ENCODE assay signal across 15 cellular contexts in genomic region chr3:5278666-5279065, GRCh38.
A peak's percentile ranks its signal among the peaks of the same experiment; 100 is the strongest.
DNase-seq lines count a peak whose midpoint lies in the region; ATAC-seq and TF ChIP-seq lines count a peak whose summit lies in the region.
"Had no signal": no experiment of that assay in that cellular context is flagged by ENCODE, and none has a peak within 500 bp of the region (broad histone marks: within the 10 kb centered on the region; RNA-seq: fewer than 3 reads in every experiment).

No MANE protein-coding gene starts in this region.

- no peak overlapping the region for H4K8ac ChIP-seq in trophoblast cell (ENCODE audit: low read depth, low read length)

- H3K9me3 Mint-ChIP-seq in activated CD4-positive, alpha-beta T cell treated with anti-CD3 and anti-CD28 coated beads, Interleukin-2, amount 10 ng/mL, durations not matched to agents 24 days and 14 days, result peaks cover 4% of the 10 kb centered on the region

- H3K27ac ChIP-seq in PC-3 (ENCODE audit: low read length) (no peak overlapping the region), esophagus muscularis mucosa (replicated peaks in 1 of 4) (no peak overlapping the region), trophoblast cell (ENCODE audit: low read depth, low read length) (no peak overlapping the region), upper lobe of left lung (no peak overlapping the region)
- H3K27ac ChIP-seq: BLaER1 treated with 17β-estradiol and CSF1 and Interleukin-3, amounts not matched to agents 10 nM and 100 nM; GM23248; HL-60 had no signal

- no peaks in the 10 kb centered on the region for H3K36me3 Mint-ChIP-seq in activated CD4-positive, alpha-beta T cell treated with anti-CD3 and anti-CD28 coated beads, Interleukin-2, amount 10 ng/mL, durations not matched to agents 24 days and 14 days (ENCODE audit: low read depth)
- H3K36me3 Mint-ChIP-seq: CD4-positive, CD25-positive, alpha-beta regulatory T cell had no signal

- H3K4me2 ChIP-seq in PC-3 (ENCODE audit: low read length) (no peak overlapping the region), trophoblast cell (ENCODE audit: low read length) (no peak overlapping the region)
- H3K4me2 ChIP-seq: BLaER1 treated with 17β-estradiol and CSF1 and Interleukin-3, amounts not matched to agents 10 nM and 100 nM had no signal

- 0 out of 2 replicates have a peak, but pooled peaks cover 2% of the 10 kb centered on the region for H3K36me3 ChIP-seq in PC-3 (ENCODE audit: low read depth, low read length)
- no peaks in the 10 kb centered on the region for H3K36me3 ChIP-seq in esophagus muscularis mucosa
- no peaks in the 10 kb centered on the region for H3K36me3 ChIP-seq in trophoblast cell (ENCODE audit: control insufficient read depth in 1 of 2, insufficient read depth in 2 of 2, low read length in 2 of 2)
- H3K36me3 ChIP-seq in upper lobe of left lung, result no peaks in the 10 kb centered on the region
- H3K36me3 ChIP-seq: BLaER1 treated with 17β-estradiol and CSF1 and Interleukin-3, amounts not matched to agents 10 nM and 100 nM had no signal

- H3K9ac ChIP-seq in PC-3 (ENCODE audit: low read length) (no peak overlapping the region), trophoblast cell (ENCODE audit: low read length) (peak overlapping the region; percentile 47)
- H3K9ac ChIP-seq: BLaER1 treated with 17β-estradiol and CSF1 and Interleukin-3, amounts not matched to agents 10 nM and 100 nM; GM23248 had no signal

- H3K27me3 ChIP-seq in PC-3 (ENCODE audit: low read length) (no peaks in the 10 kb centered on the region), esophagus muscularis mucosa (no peaks in the 10 kb centered on the region), trophoblast cell (ENCODE audit: insufficient read depth, low read length) (no peaks in the 10 kb centered on the region), upper lobe of left lung (no peaks in the 10 kb centered on the region)
- H3K27me3 ChIP-seq: BLaER1 treated with 17β-estradiol and CSF1 and Interleukin-3, amounts not matched to agents 10 nM and 100 nM had no signal

- no peaks in the 10 kb centered on the region for H3K9me2 ChIP-seq in PC-3 (replicated peaks; ENCODE audit: low read length)

- H3K14ac ChIP-seq in trophoblast cell (ENCODE audit: low read length), result no peak overlapping the region

- DNase-seq in EH (ENCODE audit: low read depth) (peak; percentile 14), PC-3 (peak; percentile 64), esophagus muscularis mucosa (ENCODE audit: extremely low spot score) (peak; percentile 42), trophoblast cell (peak in 1 of 2 donors; percentile 29), upper lobe of left lung (no peak)
- DNase-seq in activated CD4-positive, alpha-beta T cell treated with anti-CD3 and anti-CD28 coated beads, Interleukin-2, amount 10 ng/mL, durations not matched to agents 24 days and 14 days, result no peak
- DNase-seq: 8988T; Calu3; CD4-positive, CD25-positive, alpha-beta regulatory T cell; DMS 273 treated with DMSO at 0.1 percent for 48 hours; GM23248 had no signal

- no peak for TF ChIP-seq CTCF in PC-3 (conservative IDR thresholded peaks at IDR 0.05; ENCODE audit: low read depth, low read length)
- no peak for TF ChIP-seq CTCF in esophagus muscularis mucosa (IDR thresholded peaks at IDR 0.05)
- no peak for TF ChIP-seq CTCF in upper lobe of left lung (IDR thresholded peaks at IDR 0.05)

- H3K4ac ChIP-seq in trophoblast cell (ENCODE audit: low read depth, low read length), result no peak overlapping the region

- H2AFZ ChIP-seq in PC-3 (ENCODE audit: low read length), result no peak overlapping the region
- H2AFZ ChIP-seq in trophoblast cell (ENCODE audit: insufficient read depth, low read length, poor library complexity), result no peak overlapping the region
- H2AFZ ChIP-seq: GM23248 had no signal

- ATAC-seq in PC-3 (no peak), upper lobe of left lung (ENCODE audit: low FRiP score in 2 of 2) (no peak), HG02759 (IDR thresholded peaks at IDR 0.05; ENCODE audit: unreplicated experiment) (no peak)
- ATAC-seq: GM12878 had no signal

- H3K4me1 Mint-ChIP-seq in activated CD4-positive, alpha-beta T cell treated with anti-CD3 and anti-CD28 coated beads, Interleukin-2, amount 10 ng/mL, durations not matched to agents 24 days and 14 days, result no peaks in the 10 kb centered on the region
- H3K4me1 Mint-ChIP-seq: CD4-positive, CD25-positive, alpha-beta regulatory T cell had no signal

- no peaks in the 10 kb centered on the region for H3F3A ChIP-seq in PC-3 (ENCODE audit: low read length, unreplicated experiment)

- no peak overlapping the region for H3K18ac ChIP-seq in trophoblast cell (ENCODE audit: low read length)

- no peak overlapping the region for H3K27ac Mint-ChIP-seq in activated CD4-positive, alpha-beta T cell treated with anti-CD3 and anti-CD28 coated beads, Interleukin-2, amount 10 ng/mL, durations not matched to agents 24 days and 14 days
- H3K27ac Mint-ChIP-seq: CD4-positive, CD25-positive, alpha-beta regulatory T cell had no signal

- TF ChIP-seq POLR2A in esophagus muscularis mucosa (IDR thresholded peaks at IDR 0.05; ENCODE audit: low read depth) (no peak), upper lobe of left lung (IDR thresholded peaks at IDR 0.05) (no peak)

- H4K91ac ChIP-seq in trophoblast cell (ENCODE audit: low read depth, low read length), result no peak overlapping the region

- no peak overlapping the region for H3K4me3 Mint-ChIP-seq in activated CD4-positive, alpha-beta T cell treated with anti-CD3 and anti-CD28 coated beads, Interleukin-2, amount 10 ng/mL, durations not matched to agents 24 days and 14 days
- H3K4me3 Mint-ChIP-seq: CD4-positive, CD25-positive, alpha-beta regulatory T cell had no signal

- no peak overlapping the region for H2BK5ac ChIP-seq in trophoblast cell (ENCODE audit: low read depth, low read length, poor library complexity)

- intact Hi-C loops in PC-3 (cut with micrococcal nuclease) (no loop called here), esophagus muscularis mucosa (cut with DNase I) (no loop called here)
- intact Hi-C loops in activated CD4-positive, alpha-beta T cell treated with anti-CD3 and anti-CD28 coated beads, Interleukin-2, amount 10 ng/mL, durations not matched to agents 24 days and 14 days (cut with micrococcal nuclease), result no loop called here

- CTCF ChIA-PET in PC-3 (lab: Charles Lee), result no interaction called here

- no peak overlapping the region for H2BK12ac ChIP-seq in trophoblast cell (ENCODE audit: low read length)

- H3K27me3 Mint-ChIP-seq in activated CD4-positive, alpha-beta T cell treated with anti-CD3 and anti-CD28 coated beads, Interleukin-2, amount 10 ng/mL, durations not matched to agents 24 days and 14 days, result peaks cover 3% of the 10 kb centered on the region

- POLR2A ChIA-PET in PC-3 (lab: Charles Lee; ENCODE audit: unreplicated experiment), result no interaction called here

- H2AK5ac ChIP-seq in trophoblast cell (ENCODE audit: low read length), result no peak overlapping the region

- H3K79me2 ChIP-seq in PC-3 (ENCODE audit: low read length), result no peaks in the 10 kb centered on the region
- H3K79me2 ChIP-seq in trophoblast cell (ENCODE audit: control insufficient read depth, insufficient read depth, low read length, poor library complexity), result no peaks in the 10 kb centered on the region

- no peak for TF ChIP-seq EP300 in esophagus muscularis mucosa (IDR thresholded peaks at IDR 0.05)
- TF ChIP-seq EP300 in upper lobe of left lung (IDR thresholded peaks at IDR 0.05), result no peak

- H3K23ac ChIP-seq in trophoblast cell (ENCODE audit: low read length), result no peak overlapping the region

- peaks cover 15% of the 10 kb centered on the region; the same call in 1 of the 2 replicates for H3K9me3 ChIP-seq in PC-3 (ENCODE audit: low read length)
- peaks cover 0 to 41% (median 30%) of the 10 kb centered on the region in 4 donors for H3K9me3 ChIP-seq in esophagus muscularis mucosa
- no peaks in the 10 kb centered on the region for H3K9me3 ChIP-seq in trophoblast cell (ENCODE audit: insufficient read depth, low read depth, low read length)
- H3K9me3 ChIP-seq in upper lobe of left lung, result peaks cover 0 to 7% (median 2%) of the 10 kb centered on the region in 4 donors

- H4K12ac ChIP-seq in trophoblast cell (ENCODE audit: low read depth, low read length), result no peak overlapping the region

- H4K20me1 ChIP-seq in PC-3 (ENCODE audit: low read length), result no peaks in the 10 kb centered on the region
- H4K20me1 ChIP-seq: BLaER1 treated with 17β-estradiol and CSF1 and Interleukin-3, amounts not matched to agents 10 nM and 100 nM had no signal

- H3K79me1 ChIP-seq in trophoblast cell (ENCODE audit: low read length), result no peaks in the 10 kb centered on the region

- H3K4me1 ChIP-seq in PC-3 (ENCODE audit: insufficient read depth, low read length) (no peaks in the 10 kb centered on the region), esophagus muscularis mucosa (no peaks in the 10 kb centered on the region), trophoblast cell (ENCODE audit: control insufficient read depth in 1 of 2, insufficient read depth in 2 of 2, low read length in 2 of 2) (no peaks in the 10 kb centered on the region), upper lobe of left lung (no peaks in the 10 kb centered on the region)
- H3K4me1 ChIP-seq: BLaER1 treated with 17β-estradiol and CSF1 and Interleukin-3, amounts not matched to agents 10 nM and 100 nM had no signal

- H3K4me3 ChIP-seq in PC-3 (ENCODE audit: low read length) (no peak overlapping the region), esophagus muscularis mucosa (no peak overlapping the region), trophoblast cell (ENCODE audit: low read depth, low read length) (no peak overlapping the region), upper lobe of left lung (no peak overlapping the region)
- H3K4me3 ChIP-seq: BLaER1 treated with 17β-estradiol and CSF1 and Interleukin-3, amounts not matched to agents 10 nM and 100 nM; GM12878; GM23248 had no signal

- no peak overlapping the region for H2BK120ac ChIP-seq in trophoblast cell (ENCODE audit: insufficient read depth, low read length, poor library complexity)

- no TSS peak for BruUV-seq in PC-3 (replicated peaks; lab: Mats Ljungman, UMichigan)

Comparison
In these comparisons a context has a peak if more than half of its experiments do, and no peak if none do; other contexts are left out.
1. DNase-seq: peak in EH (single experiment), PC-3 (single experiment) and esophagus muscularis mucosa (single experiment); none in upper lobe of left lung (0 of 2) and activated CD4-positive, alpha-beta T cell treated with anti-CD3 and anti-CD28 coated beads, Interleukin-2, amount 10 ng/mL, durations not matched to agents 24 days and 14 days (single experiment).